11 cellular contexts compared by ENCODE assay signal in genomic region chr5:115033861-115034260, GRCh38.
DNase-seq lines count a peak whose midpoint lies in the region; ATAC-seq and TF ChIP-seq lines count a peak whose summit lies in the region.
"Had no signal": no experiment of that assay in that cellular context is flagged by ENCODE, and none has a peak within 500 bp of the region (broad histone marks: within the 10 kb centered on the region; RNA-seq: fewer than 3 reads in every experiment).

No MANE protein-coding gene starts in this region.

- H3K9me3 Mint-ChIP-seq in Caco-2 (ENCODE audit: unreplicated experiment): peaks cover 43% of the 10 kb centered on the region

- DNase-seq in BE2C (peak; percentile 27), NT2/D1 (ENCODE audit: low read depth, low spot score) (peak; percentile 16), globus pallidus (ENCODE audit: low spot score) (peak; percentile 37), esophagus muscularis mucosa (ENCODE audit: extremely low spot score) (no peak), Caco-2 (no peak)
- DNase-seq in stimulated activated CD4-positive, alpha-beta T cell treated with anti-CD3 and anti-CD28 coated beads, Interleukin-4, amount 100 ng/mL, for 1 hour: no peak
- DNase-seq: left ventricle myocardium superior, NCI-H1436 treated with DMSO at 0.1 percent for 48 hours, uterus had no signal

- no peak for TF ChIP-seq POLR2A in esophagus muscularis mucosa (IDR thresholded peaks at IDR 0.05; ENCODE audit: low read depth)

- TF ChIP-seq CTCF in BE2C (IDR thresholded peaks at IDR 0.05; ENCODE audit: low read depth, low read length) (peak; percentile 61), esophagus muscularis mucosa (IDR thresholded peaks at IDR 0.05) (peak in 1 of 3 experiments; percentile 46), Caco-2 (IDR thresholded peaks at IDR 0.05; ENCODE audit: insufficient read depth in 1 of 2, low read depth in 1 of 2, low read length in 1 of 2, severe bottlenecking in 1 of 2, unreplicated experiment in 1 of 2) (no peak)

- POLR2A ChIA-PET in Caco-2 (lab: Charles Lee): no interaction called here

- TF ChIP-seq EP300 in esophagus muscularis mucosa (IDR thresholded peaks at IDR 0.05): no peak

- intact Hi-C loops in esophagus muscularis mucosa (cut with DNase I) (no loop called here), Caco-2 (cut with micrococcal nuclease; ENCODE audit: unreplicated experiment) (no loop called here)

- H3K36me3 ChIP-seq in BE2C (no peaks in the 10 kb centered on the region), NT2/D1 (ENCODE audit: insufficient read depth, insufficient read length, low read length) (no peaks in the 10 kb centered on the region), esophagus muscularis mucosa (no peaks in the 10 kb centered on the region), Caco-2 (ENCODE audit: control insufficient read depth, insufficient read depth, low read length) (no peaks in the 10 kb centered on the region)
- H3K36me3 ChIP-seq: uterus had no signal

- peaks cover 12% of the 10 kb centered on the region for H3K27me3 ChIP-seq in BE2C
- H3K27me3 ChIP-seq in NT2/D1 (ENCODE audit: insufficient read depth, insufficient read length): no peaks in the 10 kb centered on the region
- H3K27me3 ChIP-seq in esophagus muscularis mucosa: no peaks in the 10 kb centered on the region
- H3K27me3 ChIP-seq in Caco-2 (replicated peaks; ENCODE audit: control insufficient read depth, insufficient read depth, low read length): no peaks in the 10 kb centered on the region
- H3K27me3 ChIP-seq: uterus had no signal

- 53% methylated on average over 4 of the region's 4 CpGs for WGBS in esophagus muscularis mucosa

- H3K27ac Mint-ChIP-seq in Caco-2 (ENCODE audit: unreplicated experiment): no peak overlapping the region

- H3K36me3 Mint-ChIP-seq in Caco-2 (ENCODE audit: insufficient read depth, unreplicated experiment): peaks cover 2% of the 10 kb centered on the region

- H3K4me1 ChIP-seq in BE2C (no peaks in the 10 kb centered on the region), NT2/D1 (ENCODE audit: insufficient read depth, insufficient read length) (no peaks in the 10 kb centered on the region), esophagus muscularis mucosa (no peaks in the 10 kb centered on the region), Caco-2 (no peaks in the 10 kb centered on the region)
- H3K4me1 ChIP-seq: uterus had no signal

- H3K4me1 Mint-ChIP-seq in Caco-2 (ENCODE audit: low read depth, unreplicated experiment): no peaks in the 10 kb centered on the region

- CTCF ChIA-PET in Caco-2 (lab: Charles Lee): no interaction called here

- no peak overlapping the region for H3K27ac ChIP-seq in esophagus muscularis mucosa (replicated peaks in 1 of 4)
- H3K27ac ChIP-seq: uterus had no signal

- H3K4me3 ChIP-seq in BE2C (ENCODE audit: low read depth, low read length) (no peak overlapping the region), NT2/D1 (ENCODE audit: insufficient read length, low read depth) (no peak overlapping the region), esophagus muscularis mucosa (no peak overlapping the region), Caco-2 (ENCODE audit: low read depth, low read length) (no peak overlapping the region)
- H3K4me3 ChIP-seq: uterus had no signal

- ATAC-seq in GM21723 (IDR thresholded peaks at IDR 0.05; ENCODE audit: unreplicated experiment) (peak; percentile 56), HG03039 (IDR thresholded peaks at IDR 0.05; ENCODE audit: unreplicated experiment) (no peak)
- ATAC-seq: left ventricle myocardium superior had no signal

- no peak overlapping the region for H3K4me3 Mint-ChIP-seq in Caco-2 (ENCODE audit: unreplicated experiment)

- no peaks in the 10 kb centered on the region for H3K9me3 ChIP-seq in BE2C
- H3K9me3 ChIP-seq in NT2/D1 (ENCODE audit: insufficient read depth, low read length): peaks cover 12% of the 10 kb centered on the region; the same call in 1 of the 2 replicates
- H3K9me3 ChIP-seq in esophagus muscularis mucosa: peaks cover 0 to 3% (median 0%) of the 10 kb centered on the region in 4 donors
- H3K9me3 ChIP-seq in Caco-2: no peaks in the 10 kb centered on the region
- H3K9me3 ChIP-seq: uterus had no signal

- no TSS peak for BruUV-seq in Caco-2 (replicated peaks; lab: Mats Ljungman, UMichigan)

- H3K9ac ChIP-seq in NT2/D1 (ENCODE audit: insufficient read length, low read depth): no peak overlapping the region

- H3K27me3 Mint-ChIP-seq in Caco-2 (ENCODE audit: insufficient read depth, unreplicated experiment): peaks cover under 1% of the 10 kb centered on the region

Comparison
In these comparisons a context has a peak if more than half of its experiments do, and no peak if none do; other contexts are left out.
1. DNase-seq: peak in BE2C (single experiment), NT2/D1 (single experiment) and globus pallidus (single experiment); none in esophagus muscularis mucosa (single experiment), stimulated activated CD4-positive, alpha-beta T cell treated with anti-CD3 and anti-CD28 coated beads, Interleukin-4, amount 100 ng/mL, for 1 hour (single experiment) and Caco-2 (0 of 2).